2 cellular contexts compared by ENCODE assay signal in genomic region chr11:134033696-134034491, GRCh38.
TF ChIP-seq lines count a peak whose summit lies in the region.

No MANE protein-coding gene starts in this region.

TF ChIP-seq in HEK293, 187 proteins besides CTCF, POLR2A, EP300 and RAD21 (continued from another document and continues in another):
- TF ChIP-seq PATZ1 (tag by site-specific recombination; IDR thresholded peaks at IDR 0.05) (0 out of 2 replicates have a peak, but pooled peaks have one; percentile 23), ZBTB6 (tag by site-specific recombination; IDR thresholded peaks at IDR 0.05) (peak; percentile 89), ZBTB48 (tag by site-specific recombination; IDR thresholded peaks at IDR 0.05) (0 out of 2 replicates have a peak, but pooled peaks have one; percentile 20), ZNF335 (tag by site-specific recombination; conservative IDR thresholded peaks at IDR 0.05) (peak; percentile 87), SP3 (tag by site-specific recombination; IDR thresholded peaks at IDR 0.05) (0 out of 2 replicates have a peak, but pooled peaks have one; percentile 33), ZBTB17 (tag by site-specific recombination; IDR thresholded peaks at IDR 0.05) (peak; percentile 78), HOXA7 (CRISPR knock-in tag; IDR thresholded peaks at IDR 0.05; ENCODE audit: borderline replicate concordance) (no peak), ZNF707 (tag by site-specific recombination; IDR thresholded peaks at IDR 0.05) (no peak), ZNF600 (tag by site-specific recombination; IDR thresholded peaks at IDR 0.05) (peak; percentile 89; the same call in 1 of the 2 replicates), KLF1 (tag by site-specific recombination; IDR thresholded peaks at IDR 0.05) (0 out of 2 replicates have a peak, but pooled peaks have one; percentile 19), ZNF843 (tag by site-specific recombination; IDR thresholded peaks at IDR 0.05) (no peak), ZNF398 (tag by site-specific recombination; IDR thresholded peaks at IDR 0.05) (peak; percentile 44; the same call in 1 of the 2 replicates), GLIS1 (tag by site-specific recombination; IDR thresholded peaks at IDR 0.05) (peak; percentile 62), ZIC2 (tag by site-specific recombination; IDR thresholded peaks at IDR 0.05) (peak; percentile 77), ZSCAN30 (tag by site-specific recombination; IDR thresholded peaks at IDR 0.05) (peak; percentile 88), ZNF19 (tag by site-specific recombination; IDR thresholded peaks at IDR 0.05; ENCODE audit: low read depth) (no peak), OSR2 (tag by site-specific recombination; IDR thresholded peaks at IDR 0.05) (peak; percentile 84), ZNF580 (tag by site-specific recombination; IDR thresholded peaks at IDR 0.05) (no peak), ZBTB26 (tag by site-specific recombination; optimal IDR thresholded peaks at IDR 0.05) (peak; percentile 21), SP2 (tag by site-specific recombination; IDR thresholded peaks at IDR 0.05) (peak; percentile 69), ZBTB8A (tag by site-specific recombination; IDR thresholded peaks at IDR 0.05) (peak; percentile 87), IKZF3 (tag by site-specific recombination; IDR thresholded peaks at IDR 0.05) (peak; percentile 43; the same call in 1 of the 2 replicates)

TF ChIP-seq in K562, 482 proteins besides CTCF, POLR2A, EP300 and RAD21 (continued from another document):
- TF ChIP-seq ATF3 (IDR thresholded peaks at IDR 0.05) (peak; percentile 80), ATF3 (CRISPR knock-in tag; conservative IDR thresholded peaks at IDR 0.05) (no peak), TCF15 (CRISPR knock-in tag; IDR thresholded peaks at IDR 0.05) (no peak), HNRNPUL1 (IDR thresholded peaks at IDR 0.05; ENCODE audit: low read length) (no peak), NR2C2 (CRISPR knock-in tag; IDR thresholded peaks at IDR 0.05) (no peak), NR2C2 (tag; IDR thresholded peaks at IDR 0.05) (no peak)
